Comparison of ENCODE assay signal across 1 cellular context in genomic region chr6:149861603-149862423, GRCh38.
TF ChIP-seq lines count a peak whose summit lies in the region.

No MANE protein-coding gene starts in this region.

TF ChIP-seq in IMR-90, 13 proteins besides CTCF, POLR2A, EP300 and RAD21:
- TF ChIP-seq MAFK (IDR thresholded peaks at IDR 0.05; ENCODE audit: low read depth, low read length), result no peak
- peak; percentile 45 for TF ChIP-seq FOS (IDR thresholded peaks at IDR 0.05; ENCODE audit: low read depth, low read length)
- TF ChIP-seq RCOR1 (IDR thresholded peaks at IDR 0.05; ENCODE audit: insufficient replicate concordance, low read length), result peak; percentile 76
- peak; percentile 31; the same call in 1 of the 2 replicates for TF ChIP-seq BHLHE40 (IDR thresholded peaks at IDR 0.05; ENCODE audit: low read depth, low read length)
- TF ChIP-seq ELK1 (IDR thresholded peaks at IDR 0.05; ENCODE audit: borderline replicate concordance, low read depth, low read length), result no peak
- TF ChIP-seq RFX5 (IDR thresholded peaks at IDR 0.05; ENCODE audit: low read depth, low read length), result no peak
- TF ChIP-seq USF2 (IDR thresholded peaks at IDR 0.05; ENCODE audit: low read depth, low read length), result no peak
TF ChIP-seq in IMR-90: peak in this region for 3.
